In the genomic region with DNA sequence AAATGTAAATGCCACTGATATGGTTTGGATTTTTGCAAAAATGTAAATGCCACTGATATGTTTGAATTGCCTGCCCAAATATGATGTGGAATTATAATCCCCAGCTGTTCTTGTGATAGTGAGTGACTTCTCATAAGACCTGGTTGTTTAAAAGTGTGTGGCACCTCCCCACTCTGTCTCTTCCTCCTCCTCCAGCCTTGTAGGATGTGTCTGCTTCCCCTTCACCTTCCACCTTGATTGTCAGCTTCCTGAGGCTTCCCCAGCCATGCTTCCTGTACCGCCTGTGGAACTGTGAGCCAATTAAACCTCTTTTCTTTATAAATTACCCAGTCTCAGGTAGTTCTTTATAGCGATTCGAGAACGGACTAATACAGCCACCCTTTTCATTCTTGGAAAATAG, we compare ENCODE assay signal across 13 cellular contexts. TPM values are rescaled to one million over a fixed set of nuclear protein-coding genes. Genes with fewer than 3 reads are reported as not detected.
DNase-seq lines count a peak whose midpoint lies in the region; ATAC-seq and TF ChIP-seq lines count a peak whose summit lies in the region.
"Had no signal": no experiment of that assay in that cellular context is flagged by ENCODE, and none has a peak within 500 bp of the region (broad histone marks: within the 10 kb centered on the region; RNA-seq: fewer than 3 reads in every experiment).

No MANE protein-coding gene starts in this region.

- peak overlapping the region; percentile 65 for H3K27ac Mint-ChIP-seq in activated CD8-positive, alpha-beta T cell treated with anti-CD3 and anti-CD28 coated beads for 36 hours
- peak overlapping the region in 8 of 9 donors; percentile 38 to 86 (median 78) for H3K27ac Mint-ChIP-seq in naive thymus-derived CD4-positive, alpha-beta T cell

- DNase-seq in DMS53 (lab: John Stamatoyannopoulos, UW) = peak; percentile 5
- DNase-seq in DMS53 treated with DMSO at 0.1 percent for 48 hours (lab: John Stamatoyannopoulos, UW; ENCODE audit: unreplicated experiment) = no peak
- peak; percentile 43 for DNase-seq in GF-D8 (lab: John Stamatoyannopoulos, UW)
- DNase-seq in activated CD8-positive, alpha-beta T cell treated with anti-CD3 and anti-CD28 coated beads for 36 hours = no peak
- no peak for DNase-seq in naive thymus-derived CD4-positive, alpha-beta T cell
- DNase-seq in NCI-H1436 (lab: John Stamatoyannopoulos, UW) = no peak
- DNase-seq in GM13976 (ENCODE audit: low spot score) = no peak
- DNase-seq: heart left ventricle, left lung, NCI-H446, nucleus accumbens, tibial artery had no signal

- peaks cover 28% of the 10 kb centered on the region for H3K36me3 Mint-ChIP-seq in activated CD8-positive, alpha-beta T cell treated with anti-CD3 and anti-CD28 coated beads for 36 hours (ENCODE audit: low read depth)
- H3K36me3 Mint-ChIP-seq in naive thymus-derived CD4-positive, alpha-beta T cell = peaks cover 0 to 14% (median 7%) of the 10 kb centered on the region in 5 donors

- peak overlapping the region; percentile 42 for H3K4me3 Mint-ChIP-seq in activated CD8-positive, alpha-beta T cell treated with anti-CD3 and anti-CD28 coated beads for 36 hours
- H3K4me3 Mint-ChIP-seq in naive thymus-derived CD4-positive, alpha-beta T cell = peak overlapping the region in 9 of 10 donors; percentile 30 to 98 (median 45)

- no peaks in the 10 kb centered on the region for H3K27me3 Mint-ChIP-seq in activated CD8-positive, alpha-beta T cell treated with anti-CD3 and anti-CD28 coated beads for 36 hours
- H3K27me3 Mint-ChIP-seq in naive thymus-derived CD4-positive, alpha-beta T cell = no peaks in the 10 kb centered on the region

- peaks cover 37 to 38% of the 10 kb centered on the region in 2 donors for H3K4me1 ChIP-seq in naive thymus-derived CD4-positive, alpha-beta T cell (ENCODE audit: control insufficient read depth in 2 of 2, insufficient read depth in 2 of 2, low read length in 2 of 2)

- CTCF ChIA-PET in activated CD8-positive, alpha-beta T cell treated with anti-CD3 and anti-CD28 coated beads for 36 hours (lab: Charles Lee) = interaction anchor here (1.2 kb wide), 2 partner anchors 50 to 224 kb away, joined by 3 read pairs; a partner anchor contains a TSS
- CTCF ChIA-PET in naive thymus-derived CD4-positive, alpha-beta T cell (lab: Charles Lee) = interaction anchor here (0.5 kb wide), 1 partner anchor 187 kb away, joined by 3 read pairs; no protein-coding TSS in a partner anchor

- POLR2A ChIA-PET in activated CD8-positive, alpha-beta T cell treated with anti-CD3 and anti-CD28 coated beads for 36 hours (lab: Charles Lee) = interaction anchor here (1.1 to 7.0 kb wide), 6 partner anchors 18 to 225 kb away, joined by 3 to 80 read pairs (median 12); a partner anchor contains a TSS
- POLR2A ChIA-PET in naive thymus-derived CD4-positive, alpha-beta T cell (lab: Charles Lee) = interaction anchor here (0.5 to 9.4 kb wide), 14 partner anchors 13 to 375 kb away, joined by 3 to 103 read pairs (median 4); a partner anchor contains a TSS

- peaks cover 5% of the 10 kb centered on the region for H3K9me3 Mint-ChIP-seq in activated CD8-positive, alpha-beta T cell treated with anti-CD3 and anti-CD28 coated beads for 36 hours
- H3K9me3 Mint-ChIP-seq in naive thymus-derived CD4-positive, alpha-beta T cell = peaks cover 0 to 10% (median 0%) of the 10 kb centered on the region in 11 donors

- no peak for ATAC-seq in activated CD8-positive, alpha-beta T cell treated with anti-CD3 and anti-CD28 coated beads for 36 hours
- ATAC-seq in naive thymus-derived CD4-positive, alpha-beta T cell = no peak
- no peak for ATAC-seq in GM18870 (IDR thresholded peaks at IDR 0.05; ENCODE audit: unreplicated experiment)
- ATAC-seq: heart left ventricle, left lung had no signal

- intact Hi-C loops in activated CD8-positive, alpha-beta T cell treated with anti-CD3 and anti-CD28 coated beads for 36 hours (cut with micrococcal nuclease) = no loop called here
- intact Hi-C loops in naive thymus-derived CD4-positive, alpha-beta T cell (cut with micrococcal nuclease) = no loop called here

- peak overlapping the region; percentile 16 for H3K27ac ChIP-seq in naive thymus-derived CD4-positive, alpha-beta T cell (ENCODE audit: low read depth, low read length)

- no peak overlapping the region for H3K4me3 ChIP-seq in naive thymus-derived CD4-positive, alpha-beta T cell (ENCODE audit: low read length)

- peaks cover 0 to 6% (median 3%) of the 10 kb centered on the region in 3 experiments for H3K36me3 ChIP-seq in naive thymus-derived CD4-positive, alpha-beta T cell (ENCODE audit: control insufficient read depth in 2 of 3, insufficient read depth in 3 of 3, low read length in 3 of 3)
- H3K36me3 ChIP-seq: tibial artery had no signal

- peaks cover 61% of the 10 kb centered on the region for H3K4me1 Mint-ChIP-seq in activated CD8-positive, alpha-beta T cell treated with anti-CD3 and anti-CD28 coated beads for 36 hours (ENCODE audit: low read depth)
- H3K4me1 Mint-ChIP-seq in naive thymus-derived CD4-positive, alpha-beta T cell = peaks cover 31 to 84% (median 77%) of the 10 kb centered on the region in 7 donors

- in situ Hi-C loops in GM13976 (cut with MboI; ENCODE audit: low sequenced_read_pairs, unreplicated experiment) = loop anchor here (25.0 kb wide), 1 partner anchor 763 kb away; no protein-coding TSS in a partner anchor

- no peaks in the 10 kb centered on the region for H3K27me3 ChIP-seq in naive thymus-derived CD4-positive, alpha-beta T cell (ENCODE audit: control insufficient read depth in 2 of 2, insufficient read depth in 2 of 2, low read length in 2 of 2)
- H3K27me3 ChIP-seq: heart left ventricle, left lung, tibial artery had no signal

- no peaks in the 10 kb centered on the region for H3K9me3 ChIP-seq in naive thymus-derived CD4-positive, alpha-beta T cell (ENCODE audit: control insufficient read depth in 2 of 3, low read length in 3 of 3)
- H3K9me3 ChIP-seq: heart left ventricle, left lung, tibial artery had no signal

- TF ChIP-seq CTCF in activated CD8-positive, alpha-beta T cell treated with anti-CD3 and anti-CD28 coated beads for 36 hours (IDR thresholded peaks at IDR 0.05) = no peak
- no peak for TF ChIP-seq CTCF in GM13976 (IDR thresholded peaks at IDR 0.05; ENCODE audit: borderline replicate concordance, control extremely low read depth, extremely low read depth, insufficient read depth, missing control alignments)

RNA-seq across cellular contexts. Expression of a gene that starts 1.3 kb away (rescaled TPM):
- 100 to 1,000 TPM; 474 to 489 TPM for total RNA-seq in activated CD8-positive, alpha-beta T cell treated with anti-CD3 and anti-CD28 coated beads for 36 hours
- 100 to 1,000 TPM in 4 of 5 experiments, 10 to 100 TPM in 1; 87.6 to 223 (median 126) TPM for total RNA-seq in naive thymus-derived CD4-positive, alpha-beta T cell
- 100 to 1,000 TPM; 121 to 185 TPM for polyA plus RNA-seq in naive thymus-derived CD4-positive, alpha-beta T cell

RNA-seq across cellular contexts. Expression of a gene that starts 50.3 kb away (rescaled TPM):
- total RNA-seq in activated CD8-positive, alpha-beta T cell treated with anti-CD3 and anti-CD28 coated beads for 36 hours = 10 to 100 TPM; 39.9 TPM
- 10 to 100 TPM; 40.9 to 84.3 (median 62.7) TPM for total RNA-seq in naive thymus-derived CD4-positive, alpha-beta T cell
- 10 to 100 TPM; 17.9 to 19.1 TPM for polyA plus RNA-seq in naive thymus-derived CD4-positive, alpha-beta T cell

RNA-seq across cellular contexts. Expression of a gene that starts 55.6 kb away (rescaled TPM):
- total RNA-seq in activated CD8-positive, alpha-beta T cell treated with anti-CD3 and anti-CD28 coated beads for 36 hours = 10 to 100 TPM; 14.7 to 14.9 TPM
- 1 to 10 TPM; 3.6 to 8.1 (median 4.3) TPM for total RNA-seq in naive thymus-derived CD4-positive, alpha-beta T cell
- 10 to 100 TPM in 1 of 2 donors, 1 to 10 TPM in 1; 9.4 to 14.1 TPM for polyA plus RNA-seq in naive thymus-derived CD4-positive, alpha-beta T cell

RNA-seq across cellular contexts. Expression of a gene that starts 55.7 kb away (rescaled TPM):
- total RNA-seq in activated CD8-positive, alpha-beta T cell treated with anti-CD3 and anti-CD28 coated beads for 36 hours = 1 to 10 TPM; 3.2 to 4.7 TPM
- 10 to 100 TPM in 2 of 5 experiments, 1 to 10 TPM in 3; 2.7 to 11.6 (median 7.1) TPM for total RNA-seq in naive thymus-derived CD4-positive, alpha-beta T cell
- 1 to 10 TPM; 5.9 to 6.8 TPM for polyA plus RNA-seq in naive thymus-derived CD4-positive, alpha-beta T cell

Comparison
In these comparisons a context has a peak if more than half of its experiments do, and no peak if none do; other contexts are left out.
1. DNase-seq: peak in DMS53 (single experiment) and GF-D8 (single experiment); none in DMS53 treated with DMSO at 0.1 percent for 48 hours (single experiment), activated CD8-positive, alpha-beta T cell treated with anti-CD3 and anti-CD28 coated beads for 36 hours (single experiment), naive thymus-derived CD4-positive, alpha-beta T cell (0 of 9), NCI-H1436 (single experiment) and GM13976 (single experiment).